Comparison of ENCODE assay signal across 1 cellular context in genomic region chr17:35074711-35075707, GRCh38.
TF ChIP-seq lines count a peak whose summit lies in the region.

No MANE protein-coding gene starts in this region.

TF ChIP-seq in IMR-90, 13 proteins besides CTCF, POLR2A, EP300 and RAD21:
- TF ChIP-seq RCOR1 (IDR thresholded peaks at IDR 0.05; ENCODE audit: insufficient replicate concordance, low read length) (no peak), SMC3 (IDR thresholded peaks at IDR 0.05; ENCODE audit: low read depth, low read length) (no peak), FOS (IDR thresholded peaks at IDR 0.05; ENCODE audit: low read depth, low read length) (no peak), RFX5 (IDR thresholded peaks at IDR 0.05; ENCODE audit: low read depth, low read length) (no peak), ELK1 (IDR thresholded peaks at IDR 0.05; ENCODE audit: borderline replicate concordance, low read depth, low read length) (no peak), MXI1 (IDR thresholded peaks at IDR 0.05; ENCODE audit: borderline replicate concordance, low read depth, low read length) (no peak), MAFK (IDR thresholded peaks at IDR 0.05; ENCODE audit: low read depth, low read length) (no peak), BHLHE40 (IDR thresholded peaks at IDR 0.05; ENCODE audit: low read depth, low read length) (no peak), NFE2L2 (IDR thresholded peaks at IDR 0.05; ENCODE audit: low read depth, low read length) (no peak), MAZ (IDR thresholded peaks at IDR 0.05; ENCODE audit: borderline replicate concordance, low read depth, low read length) (no peak), CHD1 (IDR thresholded peaks at IDR 0.05; ENCODE audit: low read depth, low read length) (no peak), CEBPB (IDR thresholded peaks at IDR 0.05; ENCODE audit: low read depth, low read length) (no peak)
- TF ChIP-seq, protein P1, sequence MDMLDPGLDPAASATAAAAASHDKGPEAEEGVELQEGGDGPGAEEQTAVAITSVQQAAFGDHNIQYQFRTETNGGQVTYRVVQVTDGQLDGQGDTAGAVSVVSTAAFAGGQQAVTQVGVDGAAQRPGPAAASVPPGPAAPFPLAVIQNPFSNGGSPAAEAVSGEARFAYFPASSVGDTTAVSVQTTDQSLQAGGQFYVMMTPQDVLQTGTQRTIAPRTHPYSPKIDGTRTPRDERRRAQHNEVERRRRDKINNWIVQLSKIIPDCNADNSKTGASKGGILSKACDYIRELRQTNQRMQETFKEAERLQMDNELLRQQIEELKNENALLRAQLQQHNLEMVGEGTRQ (IDR thresholded peaks at IDR 0.05; ENCODE audit: low read depth, low read length): no peak
